Comparison of ENCODE assay signal across 8 cellular contexts in the genomic region with DNA sequence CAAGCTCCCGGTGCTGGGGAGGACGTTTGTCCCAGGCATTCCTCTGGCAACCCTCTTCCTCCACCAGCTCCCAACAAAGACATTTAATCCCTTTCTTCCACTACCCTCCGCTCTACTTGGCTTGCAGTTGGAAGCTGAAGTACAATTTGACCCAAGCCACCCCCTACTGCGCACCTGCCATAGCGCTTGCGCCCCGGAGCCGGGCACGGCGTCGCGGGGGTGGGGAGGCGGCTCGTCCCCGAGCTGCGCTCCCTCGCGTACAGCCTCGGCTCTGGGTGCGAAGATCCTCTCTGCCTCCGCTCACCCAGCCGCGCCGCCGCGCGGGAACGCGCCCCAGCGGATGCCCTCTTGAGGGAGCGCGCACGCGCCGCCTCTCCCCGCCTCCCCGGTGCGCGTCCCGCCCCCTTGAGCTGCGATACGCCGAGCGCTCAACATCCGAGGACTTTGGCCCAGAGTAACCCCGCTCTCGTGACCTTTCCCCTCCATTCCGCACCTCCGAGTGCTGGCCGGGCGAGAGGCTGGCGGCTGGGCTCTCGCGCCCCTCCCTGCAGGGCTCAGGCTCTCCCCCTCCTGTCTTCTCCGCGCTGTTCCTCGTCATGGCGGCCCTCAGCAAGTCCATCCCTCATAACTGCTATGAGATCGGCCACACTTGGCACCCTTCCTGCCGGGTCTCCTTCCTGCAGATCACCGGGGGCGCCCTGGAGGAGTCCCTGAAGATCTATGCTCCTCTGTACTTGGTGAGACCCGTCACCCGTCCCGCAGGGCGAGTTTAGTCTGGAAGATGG. TPM values are rescaled to one million over a fixed set of nuclear protein-coding genes. Genes with fewer than 3 reads are reported as not detected.
DNase-seq lines count a peak whose midpoint lies in the region; ATAC-seq lines count a peak whose summit lies in the region.

A gene (plus strand): TSS at position 485 of the 785 bp plus-strand sequence. CDS start 112 bp downstream, at position 597.

- peak; percentile 99 for ATAC-seq in GM21360 (IDR thresholded peaks at IDR 0.05; ENCODE audit: unreplicated experiment)

- DNase-seq in COLO829 (ENCODE audit: low spot score), result peak; percentile 93
- DNase-seq in HT-29 (ENCODE audit: low spot score), result peak; percentile 97
- DNase-seq in NK-92 treated with Interleukin-12 subunit alpha and Interleukin-12 subunit beta, amount 100 ng/mL, for 24 hours (lab: John Stamatoyannopoulos, UW), result peak; percentile 93
- peak; percentile 97 for DNase-seq in activated CD8-positive, alpha-beta memory T cell treated with anti-CD3 and anti-CD28 coated beads for 24 hours
- peak; percentile 83 for DNase-seq in effector CD8-positive, alpha-beta T cell (lab: John Stamatoyannopoulos, UW)
- peak; percentile 90 to 92 for DNase-seq in lung microvascular endothelial cell (ENCODE audit: low read depth in 2 of 2)
- peak; percentile 78 to 86 (median 86) for DNase-seq in stimulated activated CD4-positive, alpha-beta T cell treated with anti-CD3 and anti-CD28 coated beads, TNF-alpha, amount 100 ng/mL, for 4 hours (ENCODE audit: low read depth in 3 of 3)

RNA-seq across cellular contexts. Expression of the gene that starts here (rescaled TPM):
- 9.0 and 9.9 TPM in 2 replicates for total RNA-seq in HT-29 (2014; rRNA removed; shearing (Covaris generic))
- total RNA-seq in lung microvascular endothelial cell, result 14.9 and 18.5 TPM in 2 replicates

Comparison
In these comparisons a context has a peak if more than half of its experiments do, and no peak if none do; other contexts are left out.
1. Peak in every context shown above with its lines: DNase-seq and ATAC-seq.